ENCODE assay signal across 14 cellular contexts in genomic region chr9:35517552-35518211, GRCh38. TPM values are rescaled to one million over a fixed set of nuclear protein-coding genes. Genes with fewer than 3 reads are reported as not detected.
A peak's percentile ranks its signal among the peaks of the same experiment; 100 is the strongest.
DNase-seq lines count a peak whose midpoint lies in the region; ATAC-seq and TF ChIP-seq lines count a peak whose summit lies in the region.
"Had no signal": no experiment of that assay in that cellular context is flagged by ENCODE, and none has a peak within 500 bp of the region (broad histone marks: within the 10 kb centered on the region; RNA-seq: fewer than 3 reads in every experiment).

No MANE protein-coding gene starts in this region.

- H3K9ac ChIP-seq in muscle layer of colon (ENCODE audit: low read length): no peak overlapping the region

- H3K4me1 ChIP-seq in RWPE2 (ENCODE audit: insufficient read depth, poor library complexity, severe bottlenecking): peaks cover 68% of the 10 kb centered on the region
- peaks cover 37% of the 10 kb centered on the region for H3K4me1 ChIP-seq in ectodermal cell (ENCODE audit: control insufficient read depth, insufficient read depth, low read length)
- peaks cover 89% of the 10 kb centered on the region for H3K4me1 ChIP-seq in muscle layer of colon (ENCODE audit: insufficient read depth, low read length)
- H3K4me1 ChIP-seq in thyroid gland: peaks cover 65 to 71% of the 10 kb centered on the region in 2 donors

- no peaks in the 10 kb centered on the region for H3K27me3 ChIP-seq in RWPE2 (ENCODE audit: insufficient read depth, poor library complexity, severe bottlenecking)
- no peaks in the 10 kb centered on the region for H3K27me3 ChIP-seq in ectodermal cell (ENCODE audit: control insufficient read depth, insufficient read depth, low read length, poor library complexity, severe bottlenecking)
- no peaks in the 10 kb centered on the region for H3K27me3 ChIP-seq in muscle layer of colon (ENCODE audit: control insufficient read depth in 1 of 2, insufficient read depth in 2 of 2, low read length in 2 of 2)
- no peaks in the 10 kb centered on the region for H3K27me3 ChIP-seq in thyroid gland

- WGBS in ectodermal cell, 2 experiments: 90 to 100% methylated on average over 3 of the region's 3 CpGs
- WGBS in thyroid gland, 2 donors: 82 to 88% methylated on average over 3 of the region's 3 CpGs
- WGBS in lower leg skin, 2 donors: 83 to 89% methylated on average over 3 of the region's 3 CpGs

- H3K9me3 ChIP-seq in RWPE2 (ENCODE audit: severe bottlenecking): no peaks in the 10 kb centered on the region
- H3K9me3 ChIP-seq in ectodermal cell (ENCODE audit: control insufficient read depth, low read length): no peaks in the 10 kb centered on the region
- H3K9me3 ChIP-seq in muscle layer of colon (ENCODE audit: low read length): no peaks in the 10 kb centered on the region
- no peaks in the 10 kb centered on the region for H3K9me3 ChIP-seq in thyroid gland

- ATAC-seq in RWPE2 (ENCODE audit: low read depth) (no peak; the same call in 2 of the 3 replicates), GM18858 (IDR thresholded peaks at IDR 0.05; ENCODE audit: unreplicated experiment) (no peak), HG02759 (IDR thresholded peaks at IDR 0.05; ENCODE audit: unreplicated experiment) (no peak)
- ATAC-seq: left colon had no signal

- intact Hi-C loops in thyroid gland (cut with DNase I): no loop called here
- intact Hi-C loops in lower leg skin (cut with DNase I; ENCODE audit: low total_unique reads): no loop called here

- TF ChIP-seq CTCF in RWPE2 (IDR thresholded peaks at IDR 0.05; ENCODE audit: poor library complexity, severe bottlenecking) (no peak), thyroid gland (IDR thresholded peaks at IDR 0.05) (no peak), lower leg skin (IDR thresholded peaks at IDR 0.05) (no peak)

- H3K27ac ChIP-seq in RWPE2 (ENCODE audit: poor library complexity, severe bottlenecking) (peak overlapping the region; percentile 99), ectodermal cell (ENCODE audit: insufficient read depth, low read depth, low read length, poor library complexity, severe bottlenecking) (peak overlapping the region; percentile 80), muscle layer of colon (ENCODE audit: low read depth, low read length) (peak overlapping the region; percentile 83), thyroid gland (peak overlapping the region; percentile 92 to 96 (median 96))
- H3K27ac ChIP-seq: HL-60 had no signal

- H3K4me3 ChIP-seq in RWPE2 (ENCODE audit: severe bottlenecking) (no peak overlapping the region), ectodermal cell (ENCODE audit: insufficient read depth, low read depth, low read length) (no peak overlapping the region), muscle layer of colon (ENCODE audit: low read depth in 1 of 2, low read length in 2 of 2) (no peak overlapping the region), thyroid gland (replicated peaks in 1 of 3) (no peak overlapping the region), lower leg skin (ENCODE audit: low read depth, poor library complexity, severe bottlenecking) (no peak overlapping the region)

- no peak for DNase-seq in RWPE2 (ENCODE audit: low spot score)
- DNase-seq in thyroid gland: peak; percentile 71 to 72
- DNase-seq in NK-92 (lab: John Stamatoyannopoulos, UW; ENCODE audit: unreplicated experiment): no peak
- no peak for DNase-seq in lower leg skin (ENCODE audit: low spot score in 2 of 2)
- DNase-seq: activated effector memory CD4-positive, alpha-beta T cell treated with anti-CD3 and anti-CD28 coated beads, Interleukin-2, amount 50 U/mL, for 16 hours; erythroblast; left colon; NCI-H1930; stimulated activated CD4-positive, alpha-beta T cell treated with anti-CD3 and anti-CD28 coated beads, Interleukin-4, amount 100 ng/mL, for 1 hour had no signal

- TF ChIP-seq POLR2A in thyroid gland (IDR thresholded peaks at IDR 0.05) (no peak), lower leg skin (IDR thresholded peaks at IDR 0.05) (no peak)

- peaks cover 6% of the 10 kb centered on the region for H3K36me3 ChIP-seq in RWPE2 (ENCODE audit: low read depth)
- no peaks in the 10 kb centered on the region for H3K36me3 ChIP-seq in ectodermal cell (ENCODE audit: control insufficient read depth, insufficient read depth, low read length)
- H3K36me3 ChIP-seq in muscle layer of colon (ENCODE audit: insufficient read depth, low read length): no peaks in the 10 kb centered on the region
- H3K36me3 ChIP-seq in thyroid gland: no peaks in the 10 kb centered on the region

RNA-seq across cellular contexts. Expression of gene RUSC2, which starts 27.8 kb away (rescaled TPM):
- polyA plus RNA-seq in ectodermal cell (2013, experiment 1 of 4): 11.7 TPM
- 14.0 TPM for polyA plus RNA-seq in ectodermal cell (2013, experiment 2 of 4)
- 8.6 TPM for polyA plus RNA-seq in ectodermal cell (2013, experiment 3 of 4)
- polyA plus RNA-seq in ectodermal cell (2013, experiment 4 of 4): 9.4 TPM
- total RNA-seq in thyroid gland (10 to 100 TPM; 15.2 to 28.2 (median 26.4) TPM), lower leg skin (10 to 100 TPM; 18.5 to 32.0 (median 30.1) TPM)

Comparison
In these comparisons a context has a peak if more than half of its experiments do, and no peak if none do; other contexts are left out.
1. DNase-seq: peak in thyroid gland (2 of 2); none in RWPE2 (single experiment), NK-92 (single experiment) and lower leg skin (0 of 2).
2. Peak in every context shown above with its lines, with median percentiles within 50 percentile points of each other: H3K27ac ChIP-seq.